14 cellular contexts compared by ENCODE assay signal in genomic region chr5:132873119-132873929, GRCh38. TPM values are rescaled to one million over a fixed set of nuclear protein-coding genes. Genes with fewer than 3 reads are reported as not detected.
DNase-seq lines count a peak whose midpoint lies in the region; ATAC-seq and TF ChIP-seq lines count a peak whose summit lies in the region.
"Had no signal": no experiment of that assay in that cellular context is flagged by ENCODE, and none has a peak within 500 bp of the region (broad histone marks: within the 10 kb centered on the region; RNA-seq: fewer than 3 reads in every experiment).

LEAP2 (plus strand) TSS chr5:132873668; CDS start chr5:132873695, 27 bp downstream.

- WGBS in liver, result 23% methylated on average over 6 of the region's 6 CpGs

- peak within 1 kb of the TSS; percentile 90 to 98 for H3K27ac ChIP-seq in liver (ENCODE audit: low read depth in 1 of 2, low read length in 2 of 2)
- H3K27ac ChIP-seq: A549 had no signal

- peaks cover 3 to 22% (median 12%) of the 10 kb centered on the region in 4 donors for H3K36me3 ChIP-seq in liver (ENCODE audit: control insufficient read depth in 4 of 4, insufficient read depth in 3 of 4, low read depth in 1 of 4, low read length in 3 of 4)

- no peak within 1 kb of the TSS for H3K4me3 Mint-ChIP-seq in T-helper 1 cell treated with Interleukin-12 subunit alpha and Interleukin-12 subunit beta and Interleukin-4 antibody, amounts not matched to agents 30 μg/mL and 1 μg/mL, for 36 hours
- no peak within 1 kb of the TSS for H3K4me3 Mint-ChIP-seq in central memory CD8-positive, alpha-beta T cell
- H3K4me3 Mint-ChIP-seq in stimulated activated memory B cell treated with anti-CD40 and anti-IgM and Interleukin-4, amounts not matched to agents 10 μg/mL and 1 μg/mL and 100 μg/mL, for 72 hours, result no peak within 1 kb of the TSS

- peak within 1 kb of the TSS; percentile 54 to 81 (median 72) for H3K4me3 ChIP-seq in liver (ENCODE audit: low read depth in 1 of 3, low read length in 3 of 3)
- H3K4me3 ChIP-seq: A549 had no signal

- H3K9ac ChIP-seq in liver (ENCODE audit: low read depth in 1 of 2, low read length in 2 of 2), result peak within 1 kb of the TSS; percentile 98 to 100

- H3K27me3 ChIP-seq in liver (ENCODE audit: control insufficient read depth in 4 of 4, insufficient read depth in 4 of 4, low read length in 3 of 4), result no peaks in the 10 kb centered on the region

- peaks cover 26% of the 10 kb centered on the region for H3K36me3 Mint-ChIP-seq in T-helper 1 cell treated with Interleukin-12 subunit alpha and Interleukin-12 subunit beta and Interleukin-4 antibody, amounts not matched to agents 30 μg/mL and 1 μg/mL, for 36 hours (ENCODE audit: low read depth)
- H3K36me3 Mint-ChIP-seq in central memory CD8-positive, alpha-beta T cell (ENCODE audit: insufficient read depth), result peaks cover 19% of the 10 kb centered on the region
- H3K36me3 Mint-ChIP-seq in stimulated activated memory B cell treated with anti-CD40 and anti-IgM and Interleukin-4, amounts not matched to agents 10 μg/mL and 1 μg/mL and 100 μg/mL, for 72 hours, result peaks cover 20% of the 10 kb centered on the region

- H3K27me3 Mint-ChIP-seq in T-helper 1 cell treated with Interleukin-12 subunit alpha and Interleukin-12 subunit beta and Interleukin-4 antibody, amounts not matched to agents 30 μg/mL and 1 μg/mL, for 36 hours (ENCODE audit: low read depth), result no peaks in the 10 kb centered on the region
- H3K27me3 Mint-ChIP-seq in central memory CD8-positive, alpha-beta T cell, result no peaks in the 10 kb centered on the region
- H3K27me3 Mint-ChIP-seq in stimulated activated memory B cell treated with anti-CD40 and anti-IgM and Interleukin-4, amounts not matched to agents 10 μg/mL and 1 μg/mL and 100 μg/mL, for 72 hours, result no peaks in the 10 kb centered on the region

- no peak for TF ChIP-seq CTCF in liver (IDR thresholded peaks at IDR 0.05; ENCODE audit: low read depth, low read length, missing input control)

- peak; percentile 34 to 54 for TF ChIP-seq RAD21 in liver (IDR thresholded peaks at IDR 0.05)

- ATAC-seq in central memory CD8-positive, alpha-beta T cell (replicated peaks; ENCODE audit: extremely low read depth, poor library complexity, severe bottlenecking), result no peak
- no peak for ATAC-seq in stimulated activated memory B cell treated with anti-CD40 and anti-IgM and Interleukin-4, amounts not matched to agents 10 μg/mL and 1 μg/mL and 100 μg/mL, for 72 hours
- ATAC-seq in GM19452 (IDR thresholded peaks at IDR 0.05; ENCODE audit: unreplicated experiment) (no peak), HG03571 (IDR thresholded peaks at IDR 0.05; ENCODE audit: unreplicated experiment) (no peak)
- ATAC-seq: activated CD4-positive, CD25-positive, alpha-beta regulatory T cell treated with anti-CD3 and anti-CD28 coated beads, Interleukin-2, amount 50 U/mL, for 24 hours had no signal

- H3K4me1 ChIP-seq in liver (ENCODE audit: control insufficient read depth in 4 of 4, insufficient read depth in 4 of 4, low read length in 3 of 4), result peaks cover 15 to 47% (median 32%) of the 10 kb centered on the region in 4 donors

- H3K9me3 ChIP-seq in liver (ENCODE audit: control insufficient read depth in 4 of 4, low read length in 3 of 4), result no peaks in the 10 kb centered on the region
- H3K9me3 ChIP-seq: A549 had no signal

- DNase-seq in T-helper 1 cell (no peak), NCI-H2081 treated with DMSO at 0.1 percent for 48 hours (lab: John Stamatoyannopoulos, UW) (no peak)
- no peak for DNase-seq in central memory CD8-positive, alpha-beta T cell (ENCODE audit: low spot score in 2 of 2)
- DNase-seq: activated effector memory CD4-positive, alpha-beta T cell treated with anti-CD3 and anti-CD28 coated beads, Interleukin-2, amount 50 U/mL, for 16 hours; MV-4-11; NCI-H524; SHP77 treated with DMSO at 0.1 percent for 48 hours had no signal

- H3K9me3 Mint-ChIP-seq in T-helper 1 cell treated with Interleukin-12 subunit alpha and Interleukin-12 subunit beta and Interleukin-4 antibody, amounts not matched to agents 30 μg/mL and 1 μg/mL, for 36 hours, result no peaks in the 10 kb centered on the region
- no peaks in the 10 kb centered on the region for H3K9me3 Mint-ChIP-seq in central memory CD8-positive, alpha-beta T cell
- no peaks in the 10 kb centered on the region for H3K9me3 Mint-ChIP-seq in stimulated activated memory B cell treated with anti-CD40 and anti-IgM and Interleukin-4, amounts not matched to agents 10 μg/mL and 1 μg/mL and 100 μg/mL, for 72 hours

- H3K27ac Mint-ChIP-seq in T-helper 1 cell treated with Interleukin-12 subunit alpha and Interleukin-12 subunit beta and Interleukin-4 antibody, amounts not matched to agents 30 μg/mL and 1 μg/mL, for 36 hours, result peak within 1 kb of the TSS; percentile 4
- H3K27ac Mint-ChIP-seq in central memory CD8-positive, alpha-beta T cell (ENCODE audit: low read depth), result peak within 1 kb of the TSS; percentile 35
- peak within 1 kb of the TSS; percentile 22 for H3K27ac Mint-ChIP-seq in stimulated activated memory B cell treated with anti-CD40 and anti-IgM and Interleukin-4, amounts not matched to agents 10 μg/mL and 1 μg/mL and 100 μg/mL, for 72 hours

- peaks cover 4% of the 10 kb centered on the region for H3K4me1 Mint-ChIP-seq in T-helper 1 cell treated with Interleukin-12 subunit alpha and Interleukin-12 subunit beta and Interleukin-4 antibody, amounts not matched to agents 30 μg/mL and 1 μg/mL, for 36 hours (ENCODE audit: low read depth)
- no peaks in the 10 kb centered on the region for H3K4me1 Mint-ChIP-seq in central memory CD8-positive, alpha-beta T cell
- no peaks in the 10 kb centered on the region for H3K4me1 Mint-ChIP-seq in stimulated activated memory B cell treated with anti-CD40 and anti-IgM and Interleukin-4, amounts not matched to agents 10 μg/mL and 1 μg/mL and 100 μg/mL, for 72 hours

TF ChIP-seq in liver, 16 proteins besides CTCF, POLR2A, EP300 and RAD21:
- TF ChIP-seq ZBTB33 (IDR thresholded peaks at IDR 0.05), result peak; percentile 95
- peak; percentile 97 to 98 for TF ChIP-seq HNF4A (conservative IDR thresholded peaks at IDR 0.05)
- TF ChIP-seq TAF1 (conservative IDR thresholded peaks at IDR 0.05), result peak; percentile 98
- peak; percentile 67 for TF ChIP-seq ATF3 (IDR thresholded peaks at IDR 0.05)
- TF ChIP-seq RXRA (IDR thresholded peaks at IDR 0.05), result peak; percentile 91 to 97
- peak; percentile 96 for TF ChIP-seq REST (IDR thresholded peaks at IDR 0.05)
- no peak for TF ChIP-seq NR2F2 (IDR thresholded peaks at IDR 0.05)
- peak; percentile 20 to 71 for TF ChIP-seq EGR1 (IDR thresholded peaks at IDR 0.05; ENCODE audit: low read depth in 2 of 2)
- peak; percentile 97 for TF ChIP-seq SP1 (IDR thresholded peaks at IDR 0.05)
- peak; percentile 88 for TF ChIP-seq FOXA2 (IDR thresholded peaks at IDR 0.05)
- TF ChIP-seq MAX (IDR thresholded peaks at IDR 0.05), result peak; percentile 88
- TF ChIP-seq GABPA (IDR thresholded peaks at IDR 0.05 in 1 of 2, conservative IDR thresholded peaks at IDR 0.05 in 1 of 2), result peak in 1 of 2 donors; percentile 76
- TF ChIP-seq FOXA1 (IDR thresholded peaks at IDR 0.05), result peak; percentile 88
- peak; percentile 86 to 96 for TF ChIP-seq JUND (IDR thresholded peaks at IDR 0.05)
- peak; percentile 98 for TF ChIP-seq HNF4G (IDR thresholded peaks at IDR 0.05)
- TF ChIP-seq YY1 (IDR thresholded peaks at IDR 0.05), result peak; percentile 94
TF ChIP-seq in liver: peak in this region for 15.

RNA-seq across cellular contexts. Expression of gene LEAP2, which starts in this region (rescaled TPM):
- 10 to 100 TPM; 12.0 to 56.7 TPM for total RNA-seq in liver
- 100 to 1,000 TPM in 1 of 2 donors, 10 to 100 TPM in 1; 68.1 to 736 TPM for polyA plus RNA-seq in liver
